In the genomic region with DNA sequence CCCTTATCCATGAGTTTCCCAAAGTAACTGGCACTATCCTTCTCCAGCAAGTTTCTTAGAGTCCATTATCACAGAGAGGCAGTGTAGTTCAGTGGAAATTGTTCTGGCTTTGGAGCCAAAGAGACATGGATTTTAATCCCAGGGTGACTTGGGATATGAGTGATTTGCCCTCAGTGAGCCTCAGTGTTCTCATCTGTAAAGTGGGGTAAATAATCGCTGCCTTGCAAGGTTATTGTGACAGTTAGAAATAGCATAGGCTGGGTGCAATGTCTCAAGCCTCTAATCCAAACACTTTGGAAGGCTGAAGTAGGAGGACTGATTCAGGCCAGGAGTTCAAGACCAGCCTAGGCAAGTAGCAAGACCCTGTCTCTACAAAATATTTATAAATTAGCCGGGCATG, we compare ENCODE assay signal across 23 cellular contexts.
"Had no signal": no experiment of that assay in that cellular context is flagged by ENCODE, and none has a peak within 500 bp of the region (broad histone marks: within the 10 kb centered on the region; RNA-seq: fewer than 3 reads in every experiment).

No MANE protein-coding gene starts in this region.

- H3K4me1 Mint-ChIP-seq: WTC11 had no signal

- H3K27ac Mint-ChIP-seq: activated CD8-positive, alpha-beta T cell treated with anti-CD3 and anti-CD28 coated beads, Interleukin-2, amount 10 ng/mL, durations not matched to agents 7 days and 5 days; activated naive CD8-positive, alpha-beta T cell treated with anti-CD3 and anti-CD28 coated beads, Interleukin-2, amount 10 ng/mL, durations not matched to agents 7 days and 5 days; T-helper 1 cell treated with Interleukin-12 subunit alpha and Interleukin-12 subunit beta and Interleukin-4 antibody, amounts not matched to agents 30 μg/mL and 1 μg/mL, for 36 hours; WTC11 had no signal

- DNase-seq: activated CD4-positive, alpha-beta T cell treated with anti-CD3 and anti-CD28 coated beads for 48 hours; activated CD4-positive, alpha-beta T cell treated with anti-CD3 and anti-CD28 coated beads, Interleukin-2, amount 50 U/mL, for 4 hours; activated CD4-positive, CD25-positive, alpha-beta regulatory T cell treated with anti-CD3 and anti-CD28 coated beads, Interleukin-2, amount 50 U/mL, for 72 hours; activated CD8-positive, alpha-beta memory T cell treated with anti-CD3 and anti-CD28 coated beads, Interleukin-2, amount 50 U/mL, for 48 hours; activated CD8-positive, alpha-beta T cell treated with anti-CD3 and anti-CD28 coated beads, Interleukin-2, amount 10 ng/mL, durations not matched to agents 7 days and 5 days; activated naive CD4-positive, alpha-beta T cell treated with anti-CD3 and anti-CD28 coated beads, Interleukin-2, amount 50 U/mL, for 16 hours; activated naive CD8-positive, alpha-beta T cell treated with anti-CD3 and anti-CD28 coated beads, Interleukin-2, amount 10 ng/mL, durations not matched to agents 7 days and 5 days; activated T-cell treated with anti-CD3 and anti-CD28 coated beads, Interleukin-2, amount 50 U/mL, for 1 hour; adrenal gland; anterior cingulate cortex; caudate nucleus; Kasumi-1; NCI-H1048; NCI-H1694; NCI-H2029; NCI-H2107; NCI-H2171 treated with DMSO at 0.1 percent for 48 hours; NCI-H526 treated with DMSO at 0.1 percent for 48 hours; RPMI8226; SW 1271 had no signal

- H3K36me3 ChIP-seq: adrenal gland, SJSA1 had no signal

- H3K27me3 ChIP-seq: adrenal gland, SJSA1 had no signal

- H3K27ac ChIP-seq: adrenal gland, SJSA1 had no signal

- H3K4me3 ChIP-seq: adrenal gland, SJSA1 had no signal

- H3K36me3 Mint-ChIP-seq: WTC11 had no signal

- H3K9me3 Mint-ChIP-seq: WTC11 had no signal

- ATAC-seq: activated CD8-positive, alpha-beta T cell treated with anti-CD3 and anti-CD28 coated beads, Interleukin-2, amount 10 ng/mL, durations not matched to agents 7 days and 5 days; WTC11 had no signal

- H3K4me3 Mint-ChIP-seq: activated CD8-positive, alpha-beta T cell treated with anti-CD3 and anti-CD28 coated beads, Interleukin-2, amount 10 ng/mL, durations not matched to agents 7 days and 5 days; activated naive CD8-positive, alpha-beta T cell treated with anti-CD3 and anti-CD28 coated beads, Interleukin-2, amount 10 ng/mL, durations not matched to agents 7 days and 5 days; T-helper 1 cell treated with Interleukin-12 subunit alpha and Interleukin-12 subunit beta and Interleukin-4 antibody, amounts not matched to agents 30 μg/mL and 1 μg/mL, for 36 hours; WTC11 had no signal

- H3K27me3 Mint-ChIP-seq: activated naive CD8-positive, alpha-beta T cell treated with anti-CD3 and anti-CD28 coated beads, Interleukin-2, amount 10 ng/mL, durations not matched to agents 7 days and 5 days had no signal

- H3K9me3 ChIP-seq: adrenal gland, SJSA1 had no signal
